ENCODE assay signal across 27 cellular contexts in genomic region chr20:19883501-19883900, GRCh38.
"Had no signal": no experiment of that assay in that cellular context is flagged by ENCODE, and none has a peak within 500 bp of the region (broad histone marks: within the 10 kb centered on the region; RNA-seq: fewer than 3 reads in every experiment).

No MANE protein-coding gene starts in this region.

- H3K27ac ChIP-seq: prostate gland, right atrium auricular region, spleen, thoracic aorta, upper lobe of right lung had no signal

- H3K36me3 Mint-ChIP-seq: naive thymus-derived CD4-positive, alpha-beta T cell; stimulated activated memory B cell treated with anti-CD40 and anti-IgM and Interleukin-4, amounts not matched to agents 10 μg/mL and 1 μg/mL and 100 μg/mL, for 72 hours had no signal

- H3K4me3 ChIP-seq: dorsolateral prefrontal cortex, gastrocnemius medialis, heart left ventricle, hepatocyte, lung, prostate gland, right atrium auricular region, skin epidermis, spleen, thoracic aorta, tibial nerve, upper lobe of right lung, uterus had no signal

- H3K9me3 Mint-ChIP-seq: naive thymus-derived CD4-positive, alpha-beta T cell; nephron progenitor cell; stimulated activated memory B cell treated with anti-CD40 and anti-IgM and Interleukin-4, amounts not matched to agents 10 μg/mL and 1 μg/mL and 100 μg/mL, for 72 hours had no signal

- ATAC-seq: esophagus mucosa; gastrocnemius medialis; heart left ventricle; left lobe of liver; naive thymus-derived CD4-positive, alpha-beta T cell; stimulated activated memory B cell treated with anti-CD40 and anti-IgM and Interleukin-4, amounts not matched to agents 10 μg/mL and 1 μg/mL and 100 μg/mL, for 72 hours; stimulated activated naive CD8-positive, alpha-beta T cell treated with anti-CD3 and anti-CD28 coated beads, Interleukin-15, Interleukin-2, amounts not matched to agents 100 U/mL and 50 U/mL, for 24 hours; upper lobe of right lung had no signal

- DNase-seq: dorsolateral prefrontal cortex; effector CD4-positive, alpha-beta T cell; foreskin fibroblast; gastrocnemius medialis; heart left ventricle; kidney; mesendoderm; midbrain; naive thymus-derived CD4-positive, alpha-beta T cell; nucleus accumbens; spleen; stimulated activated CD4-positive, alpha-beta T cell treated with anti-CD3 and anti-CD28 coated beads, Interleukin-4, amount 100 ng/mL, for 4 hours; stimulated activated naive CD8-positive, alpha-beta T cell treated with anti-CD3 and anti-CD28 coated beads, Interleukin-15, Interleukin-2, amounts not matched to agents 100 U/mL and 50 U/mL, for 24 hours; upper lobe of right lung; uterus had no signal

- H3K27ac Mint-ChIP-seq: naive thymus-derived CD4-positive, alpha-beta T cell; stimulated activated memory B cell treated with anti-CD40 and anti-IgM and Interleukin-4, amounts not matched to agents 10 μg/mL and 1 μg/mL and 100 μg/mL, for 72 hours had no signal

- H3K4me3 Mint-ChIP-seq: naive thymus-derived CD4-positive, alpha-beta T cell; nephron progenitor cell; stimulated activated memory B cell treated with anti-CD40 and anti-IgM and Interleukin-4, amounts not matched to agents 10 μg/mL and 1 μg/mL and 100 μg/mL, for 72 hours had no signal

- FAIRE-seq: colon, kidney had no signal

- H3K27me3 ChIP-seq: dorsolateral prefrontal cortex, gastrocnemius medialis, heart left ventricle, hepatocyte, right atrium auricular region, spleen, tibial nerve, upper lobe of right lung, uterus had no signal

- H2AFZ ChIP-seq: hepatocyte had no signal

- H3K4me1 Mint-ChIP-seq: naive thymus-derived CD4-positive, alpha-beta T cell; stimulated activated memory B cell treated with anti-CD40 and anti-IgM and Interleukin-4, amounts not matched to agents 10 μg/mL and 1 μg/mL and 100 μg/mL, for 72 hours had no signal

- H3K9me3 ChIP-seq: gastrocnemius medialis, heart left ventricle, prostate gland, right atrium auricular region, spleen, thoracic aorta, tibial nerve, upper lobe of right lung, uterus had no signal

- H3K36me3 ChIP-seq: gastrocnemius medialis, prostate gland, right atrium auricular region, spleen, thoracic aorta, tibial nerve, upper lobe of right lung, uterus had no signal
